30 cellular contexts compared by ENCODE assay signal in genomic region chr1:10625554-10625953, GRCh38.
A peak's percentile ranks its signal among the peaks of the same experiment; 100 is the strongest.
DNase-seq lines count a peak whose midpoint lies in the region; ATAC-seq and TF ChIP-seq lines count a peak whose summit lies in the region.
"Had no signal": no experiment of that assay in that cellular context is flagged by ENCODE, and none has a peak within 500 bp of the region (broad histone marks: within the 10 kb centered on the region; RNA-seq: fewer than 3 reads in every experiment).

No MANE protein-coding gene starts in this region.

- peaks cover 8% of the 10 kb centered on the region for H3K36me3 Mint-ChIP-seq in activated CD4-positive, alpha-beta memory T cell treated with anti-CD3 and anti-CD28 coated beads for 36 hours

- no peaks in the 10 kb centered on the region for H3K9me3 ChIP-seq in WERI-Rb-1 (ENCODE audit: severe bottlenecking)
- H3K9me3 ChIP-seq: lower lobe of right lung had no signal

- no peaks in the 10 kb centered on the region for H3K9me3 Mint-ChIP-seq in activated CD4-positive, alpha-beta memory T cell treated with anti-CD3 and anti-CD28 coated beads for 36 hours
- H3K9me3 Mint-ChIP-seq: activated naive CD4-positive, alpha-beta T cell treated with anti-CD3 and anti-CD28 coated beads for 36 hours; CD8-positive, alpha-beta memory T cell; naive thymus-derived CD8-positive, alpha-beta T cell had no signal

- intact Hi-C loops in posterior vena cava (cut with DNase I): no loop called here
- intact Hi-C loops in activated CD4-positive, alpha-beta memory T cell treated with anti-CD3 and anti-CD28 coated beads for 36 hours (cut with micrococcal nuclease): no loop called here

- H3K36me3 ChIP-seq in WERI-Rb-1: peaks cover 11% of the 10 kb centered on the region

- POLR2A ChIA-PET in activated CD4-positive, alpha-beta memory T cell treated with anti-CD3 and anti-CD28 coated beads for 36 hours (lab: Charles Lee): interaction anchor here (0.5 kb wide), 1 partner anchor 17 kb away, joined by 3 read pairs; no protein-coding TSS in a partner anchor

- no peak overlapping the region for H3K4me3 ChIP-seq in WERI-Rb-1 (ENCODE audit: low read depth, low read length)
- H3K4me3 ChIP-seq: lower lobe of right lung had no signal

- CTCF ChIA-PET in activated CD4-positive, alpha-beta memory T cell treated with anti-CD3 and anti-CD28 coated beads for 36 hours (lab: Charles Lee): interaction anchor here (1.2 kb wide), 2 partner anchors 118 to 317 kb away, joined by 3 to 4 read pairs; no protein-coding TSS in a partner anchor

- H3K4me3 Mint-ChIP-seq in activated CD4-positive, alpha-beta memory T cell treated with anti-CD3 and anti-CD28 coated beads for 36 hours: no peak overlapping the region
- H3K4me3 Mint-ChIP-seq: activated naive CD4-positive, alpha-beta T cell treated with anti-CD3 and anti-CD28 coated beads for 36 hours; CD8-positive, alpha-beta memory T cell; naive thymus-derived CD8-positive, alpha-beta T cell had no signal

- H3K27ac ChIP-seq in 22Rv1 (peak overlapping the region; percentile 100; the same call in 1 of the 2 replicates), WERI-Rb-1 (peak overlapping the region; percentile 42)
- H3K27ac ChIP-seq: epithelial cell of prostate, lower lobe of right lung had no signal

- H3K27ac Mint-ChIP-seq in activated CD4-positive, alpha-beta memory T cell treated with anti-CD3 and anti-CD28 coated beads for 36 hours: no peak overlapping the region
- H3K27ac Mint-ChIP-seq: activated naive CD4-positive, alpha-beta T cell treated with anti-CD3 and anti-CD28 coated beads for 36 hours had no signal

- no peaks in the 10 kb centered on the region for H3K4me1 Mint-ChIP-seq in activated CD4-positive, alpha-beta memory T cell treated with anti-CD3 and anti-CD28 coated beads for 36 hours (ENCODE audit: low read depth)
- H3K4me1 Mint-ChIP-seq: CD8-positive, alpha-beta memory T cell; naive thymus-derived CD8-positive, alpha-beta T cell had no signal

- TF ChIP-seq CTCF in 22Rv1 (IDR thresholded peaks at IDR 0.05) (no peak), WERI-Rb-1 (IDR thresholded peaks at IDR 0.05; ENCODE audit: low read depth, low read length) (no peak)

- H3K27me3 Mint-ChIP-seq in activated CD4-positive, alpha-beta memory T cell treated with anti-CD3 and anti-CD28 coated beads for 36 hours: no peaks in the 10 kb centered on the region
- H3K27me3 Mint-ChIP-seq: CD8-positive, alpha-beta memory T cell; naive thymus-derived CD8-positive, alpha-beta T cell had no signal

- DNase-seq in DMS 273 (lab: John Stamatoyannopoulos, UW; ENCODE audit: unreplicated experiment) (peak; percentile 83), DMS 273 treated with DMSO at 0.1 percent for 48 hours (lab: John Stamatoyannopoulos, UW) (no peak), WERI-Rb-1 (no peak), posterior vena cava (ENCODE audit: low spot score) (peak; percentile 73), NCI-H1694 treated with DMSO at 0.1 percent for 48 hours (lab: John Stamatoyannopoulos, UW) (no peak)
- DNase-seq in activated CD4-positive, alpha-beta memory T cell treated with anti-CD3 and anti-CD28 coated beads for 36 hours: no peak
- DNase-seq: 8988T; activated CD4-positive, alpha-beta T cell treated with anti-CD3 and anti-CD28 coated beads for 4 hours; activated naive CD4-positive, alpha-beta T cell treated with anti-CD3 and anti-CD28 coated beads for 36 hours; activated T-cell treated with anti-CD3 and anti-CD28 coated beads, Interleukin-2, amount 50 U/mL, for 48 hours; amygdala; DMS153; effector CD4-positive, alpha-beta T cell; glutamatergic neuron; GOT3; lower lobe of right lung; naive thymus-derived CD8-positive, alpha-beta T cell; NCI-H1417; NCI-H2081; NCI-H226; NCI-H774; retina; RPMI8226; stimulated activated CD4-positive, alpha-beta T cell treated with anti-CD3 and anti-CD28 coated beads, Interleukin-12 subunit alpha, Interleukin-12 subunit beta, amount 100 ng/mL, for 4 hours; stimulated activated CD4-positive, alpha-beta T cell treated with anti-CD3 and anti-CD28 coated beads, Interleukin-4, amount 100 ng/mL, for 1 hour; T-helper 2 cell had no signal

- ATAC-seq in GM19328 (IDR thresholded peaks at IDR 0.05; ENCODE audit: unreplicated experiment): no peak
- ATAC-seq: lower lobe of right lung; naive thymus-derived CD8-positive, alpha-beta T cell had no signal

- no peaks in the 10 kb centered on the region for H3K27me3 ChIP-seq in WERI-Rb-1 (ENCODE audit: insufficient read depth, low read depth, severe bottlenecking)

Comparison
In these comparisons a context has a peak if more than half of its experiments do, and no peak if none do; other contexts are left out.
1. DNase-seq: peak in DMS 273 (single experiment) and posterior vena cava (single experiment); none in DMS 273 treated with DMSO at 0.1 percent for 48 hours (single experiment), WERI-Rb-1 (single experiment), NCI-H1694 treated with DMSO at 0.1 percent for 48 hours (single experiment) and activated CD4-positive, alpha-beta memory T cell treated with anti-CD3 and anti-CD28 coated beads for 36 hours (single experiment).